ENCODE assay signal across 1 cellular context in the genomic region with DNA sequence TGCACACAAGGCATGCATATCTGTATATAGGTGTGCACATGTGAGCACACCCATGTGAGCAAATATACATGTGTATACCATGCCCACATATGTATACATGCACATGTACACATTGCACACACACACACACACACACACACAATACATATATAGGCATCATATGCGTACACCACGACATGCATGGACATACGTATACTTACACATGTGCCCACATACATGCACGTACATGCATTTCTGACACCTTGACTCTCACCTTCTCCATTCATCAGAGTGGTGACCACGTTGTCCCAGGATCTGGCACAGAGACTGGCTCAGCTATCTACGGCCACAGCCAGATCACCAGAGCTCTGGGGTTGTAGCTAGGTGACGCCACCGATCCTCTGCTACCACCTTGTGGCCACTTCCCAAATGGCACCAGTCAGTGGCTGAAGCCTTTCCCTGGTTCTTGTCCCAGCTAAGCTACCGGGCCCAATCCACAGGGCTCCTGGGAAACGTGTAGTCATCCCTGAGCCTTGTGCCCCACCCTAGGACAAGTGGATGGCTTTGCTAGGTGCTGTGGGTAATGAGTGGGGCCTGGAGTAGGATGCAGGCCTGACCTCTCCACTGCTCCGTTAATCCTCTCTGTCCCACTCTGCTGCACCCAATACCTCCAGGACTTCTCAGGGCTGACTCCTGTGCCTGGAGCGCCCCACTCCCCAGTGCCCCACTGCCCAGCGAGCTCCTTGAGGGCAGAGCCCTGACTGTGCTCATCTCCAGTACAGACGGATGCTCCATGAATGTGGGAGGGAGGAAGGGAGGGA.
TF ChIP-seq lines count a peak whose summit lies in the region.

No MANE protein-coding gene starts in this region.

TF ChIP-seq in HepG2, 621 proteins besides CTCF, POLR2A, EP300 and RAD21 (continued from another document and continues in another):
- TF ChIP-seq POLR2AphosphoS5 (IDR thresholded peaks at IDR 0.05; ENCODE audit: low read depth, low read length) (no peak), ARNTL (CRISPR knock-in tag; IDR thresholded peaks at IDR 0.05) (no peak), KDM2A (CRISPR knock-in tag; IDR thresholded peaks at IDR 0.05; ENCODE audit: borderline replicate concordance, low read depth) (0 out of 2 replicates have a peak, but pooled peaks have one; percentile 60), ZC3H4 (CRISPR knock-in tag; IDR thresholded peaks at IDR 0.05; ENCODE audit: borderline replicate concordance) (no peak), FOSL2 (CRISPR knock-in tag; IDR thresholded peaks at IDR 0.05) (peak; percentile 45; the same call in 1 of the 2 replicates), ZNF350 (CRISPR knock-in tag; IDR thresholded peaks at IDR 0.05; ENCODE audit: borderline replicate concordance, low read depth) (peak; percentile 54; the same call in 1 of the 2 replicates), MED1 (CRISPR knock-in tag; IDR thresholded peaks at IDR 0.05) (no peak), PAF1 (CRISPR knock-in tag; IDR thresholded peaks at IDR 0.05) (no peak), POLR2G (IDR thresholded peaks at IDR 0.05; ENCODE audit: low read depth, low read length) (no peak), ZNF883 (CRISPR knock-in tag; IDR thresholded peaks at IDR 0.05; ENCODE audit: not compliant biosample characterization) (no peak), SIX1 (CRISPR knock-in tag; IDR thresholded peaks at IDR 0.05; ENCODE audit: borderline replicate concordance) (no peak), XRCC5 (optimal IDR thresholded peaks at IDR 0.05; ENCODE audit: low read length) (peak; percentile 39), ERF (CRISPR knock-in tag; IDR thresholded peaks at IDR 0.05) (peak; percentile 76), KAT8 (CRISPR knock-in tag; IDR thresholded peaks at IDR 0.05) (no peak), BCL6 (CRISPR knock-in tag; IDR thresholded peaks at IDR 0.05) (0 out of 2 replicates have a peak, but pooled peaks have one; percentile 17), SALL1 (CRISPR knock-in tag; IDR thresholded peaks at IDR 0.05) (peak; percentile 51), MEF2D (CRISPR knock-in tag; IDR thresholded peaks at IDR 0.05) (no peak; the same call in 1 of the 2 replicates), PAX8 (CRISPR knock-in tag; IDR thresholded peaks at IDR 0.05; ENCODE audit: borderline replicate concordance) (no peak), SIN3A (IDR thresholded peaks at IDR 0.05; ENCODE audit: borderline replicate concordance, low read depth, low read length) (no peak), ZMYM3 (CRISPR knock-in tag; IDR thresholded peaks at IDR 0.05) (0 out of 2 replicates have a peak, but pooled peaks have one; percentile 15), GABPB1 (CRISPR knock-in tag; IDR thresholded peaks at IDR 0.05) (peak; percentile 26; the same call in 1 of the 2 replicates), DR1 (CRISPR knock-in tag; IDR thresholded peaks at IDR 0.05) (no peak), BORCS8-MEF2B (CRISPR knock-in tag; IDR thresholded peaks at IDR 0.05) (peak; percentile 10; the same call in 1 of the 2 replicates), CEBPB (IDR thresholded peaks at IDR 0.05; ENCODE audit: borderline replicate concordance, low read depth, low read length) (no peak), GATAD1 (CRISPR knock-in tag; IDR thresholded peaks at IDR 0.05) (0 out of 2 replicates have a peak, but pooled peaks have one; percentile 32), SP4 (CRISPR knock-in tag; IDR thresholded peaks at IDR 0.05) (peak; percentile 40; the same call in 1 of the 2 replicates), ZNF256 (CRISPR knock-in tag; conservative IDR thresholded peaks at IDR 0.05) (no peak), DNMT3B (CRISPR knock-in tag; conservative IDR thresholded peaks at IDR 0.05) (no peak), KLF16 (CRISPR knock-in tag; IDR thresholded peaks at IDR 0.05) (peak in 1 of 2 experiments; percentile 57; a peak in 1 of 4 replicates)
- TF ChIP-seq, protein P1, sequence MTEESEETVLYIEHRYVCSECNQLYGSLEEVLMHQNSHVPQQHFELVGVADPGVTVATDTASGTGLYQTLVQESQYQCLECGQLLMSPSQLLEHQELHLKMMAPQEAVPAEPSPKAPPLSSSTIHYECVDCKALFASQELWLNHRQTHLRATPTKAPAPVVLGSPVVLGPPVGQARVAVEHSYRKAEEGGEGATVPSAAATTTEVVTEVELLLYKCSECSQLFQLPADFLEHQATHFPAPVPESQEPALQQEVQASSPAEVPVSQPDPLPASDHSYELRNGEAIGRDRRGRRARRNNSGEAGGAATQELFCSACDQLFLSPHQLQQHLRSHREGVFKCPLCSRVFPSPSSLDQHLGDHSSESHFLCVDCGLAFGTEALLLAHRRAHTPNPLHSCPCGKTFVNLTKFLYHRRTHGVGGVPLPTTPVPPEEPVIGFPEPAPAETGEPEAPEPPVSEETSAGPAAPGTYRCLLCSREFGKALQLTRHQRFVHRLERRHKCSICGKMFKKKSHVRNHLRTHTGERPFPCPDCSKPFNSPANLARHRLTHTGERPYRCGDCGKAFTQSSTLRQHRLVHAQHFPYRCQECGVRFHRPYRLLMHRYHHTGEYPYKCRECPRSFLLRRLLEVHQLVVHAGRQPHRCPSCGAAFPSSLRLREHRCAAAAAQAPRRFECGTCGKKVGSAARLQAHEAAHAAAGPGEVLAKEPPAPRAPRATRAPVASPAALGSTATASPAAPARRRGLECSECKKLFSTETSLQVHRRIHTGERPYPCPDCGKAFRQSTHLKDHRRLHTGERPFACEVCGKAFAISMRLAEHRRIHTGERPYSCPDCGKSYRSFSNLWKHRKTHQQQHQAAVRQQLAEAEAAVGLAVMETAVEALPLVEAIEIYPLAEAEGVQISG (CRISPR knock-in tag; IDR thresholded peaks at IDR 0.05), result 0 out of 2 replicates have a peak, but pooled peaks have one; percentile 19
- TF ChIP-seq, protein P2, sequence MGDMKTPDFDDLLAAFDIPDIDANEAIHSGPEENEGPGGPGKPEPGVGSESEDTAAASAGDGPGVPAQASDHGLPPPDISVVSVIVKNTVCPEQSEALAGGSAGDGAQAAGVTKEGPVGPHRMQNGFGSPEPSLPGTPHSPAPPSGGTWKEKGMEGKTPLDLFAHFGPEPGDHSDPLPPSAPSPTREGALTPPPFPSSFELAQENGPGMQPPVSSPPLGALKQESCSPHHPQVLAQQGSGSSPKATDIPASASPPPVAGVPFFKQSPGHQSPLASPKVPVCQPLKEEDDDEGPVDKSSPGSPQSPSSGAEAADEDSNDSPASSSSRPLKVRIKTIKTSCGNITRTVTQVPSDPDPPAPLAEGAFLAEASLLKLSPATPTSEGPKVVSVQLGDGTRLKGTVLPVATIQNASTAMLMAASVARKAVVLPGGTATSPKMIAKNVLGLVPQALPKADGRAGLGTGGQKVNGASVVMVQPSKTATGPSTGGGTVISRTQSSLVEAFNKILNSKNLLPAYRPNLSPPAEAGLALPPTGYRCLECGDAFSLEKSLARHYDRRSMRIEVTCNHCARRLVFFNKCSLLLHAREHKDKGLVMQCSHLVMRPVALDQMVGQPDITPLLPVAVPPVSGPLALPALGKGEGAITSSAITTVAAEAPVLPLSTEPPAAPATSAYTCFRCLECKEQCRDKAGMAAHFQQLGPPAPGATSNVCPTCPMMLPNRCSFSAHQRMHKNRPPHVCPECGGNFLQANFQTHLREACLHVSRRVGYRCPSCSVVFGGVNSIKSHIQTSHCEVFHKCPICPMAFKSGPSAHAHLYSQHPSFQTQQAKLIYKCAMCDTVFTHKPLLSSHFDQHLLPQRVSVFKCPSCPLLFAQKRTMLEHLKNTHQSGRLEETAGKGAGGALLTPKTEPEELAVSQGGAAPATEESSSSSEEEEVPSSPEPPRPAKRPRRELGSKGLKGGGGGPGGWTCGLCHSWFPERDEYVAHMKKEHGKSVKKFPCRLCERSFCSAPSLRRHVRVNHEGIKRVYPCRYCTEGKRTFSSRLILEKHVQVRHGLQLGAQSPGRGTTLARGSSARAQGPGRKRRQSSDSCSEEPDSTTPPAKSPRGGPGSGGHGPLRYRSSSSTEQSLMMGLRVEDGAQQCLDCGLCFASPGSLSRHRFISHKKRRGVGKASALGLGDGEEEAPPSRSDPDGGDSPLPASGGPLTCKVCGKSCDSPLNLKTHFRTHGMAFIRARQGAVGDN (CRISPR knock-in tag; IDR thresholded peaks at IDR 0.05), result peak; percentile 8; the same call in 1 of the 2 replicates
- TF ChIP-seq, protein P3, sequence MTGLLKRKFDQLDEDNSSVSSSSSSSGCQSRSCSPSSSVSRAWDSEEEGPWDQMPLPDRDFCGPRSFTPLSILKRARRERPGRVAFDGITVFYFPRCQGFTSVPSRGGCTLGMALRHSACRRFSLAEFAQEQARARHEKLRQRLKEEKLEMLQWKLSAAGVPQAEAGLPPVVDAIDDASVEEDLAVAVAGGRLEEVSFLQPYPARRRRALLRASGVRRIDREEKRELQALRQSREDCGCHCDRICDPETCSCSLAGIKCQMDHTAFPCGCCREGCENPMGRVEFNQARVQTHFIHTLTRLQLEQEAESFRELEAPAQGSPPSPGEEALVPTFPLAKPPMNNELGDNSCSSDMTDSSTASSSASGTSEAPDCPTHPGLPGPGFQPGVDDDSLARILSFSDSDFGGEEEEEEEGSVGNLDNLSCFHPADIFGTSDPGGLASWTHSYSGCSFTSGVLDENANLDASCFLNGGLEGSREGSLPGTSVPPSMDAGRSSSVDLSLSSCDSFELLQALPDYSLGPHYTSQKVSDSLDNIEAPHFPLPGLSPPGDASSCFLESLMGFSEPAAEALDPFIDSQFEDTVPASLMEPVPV (CRISPR knock-in tag; IDR thresholded peaks at IDR 0.05), result no peak
- TF ChIP-seq, protein P4, sequence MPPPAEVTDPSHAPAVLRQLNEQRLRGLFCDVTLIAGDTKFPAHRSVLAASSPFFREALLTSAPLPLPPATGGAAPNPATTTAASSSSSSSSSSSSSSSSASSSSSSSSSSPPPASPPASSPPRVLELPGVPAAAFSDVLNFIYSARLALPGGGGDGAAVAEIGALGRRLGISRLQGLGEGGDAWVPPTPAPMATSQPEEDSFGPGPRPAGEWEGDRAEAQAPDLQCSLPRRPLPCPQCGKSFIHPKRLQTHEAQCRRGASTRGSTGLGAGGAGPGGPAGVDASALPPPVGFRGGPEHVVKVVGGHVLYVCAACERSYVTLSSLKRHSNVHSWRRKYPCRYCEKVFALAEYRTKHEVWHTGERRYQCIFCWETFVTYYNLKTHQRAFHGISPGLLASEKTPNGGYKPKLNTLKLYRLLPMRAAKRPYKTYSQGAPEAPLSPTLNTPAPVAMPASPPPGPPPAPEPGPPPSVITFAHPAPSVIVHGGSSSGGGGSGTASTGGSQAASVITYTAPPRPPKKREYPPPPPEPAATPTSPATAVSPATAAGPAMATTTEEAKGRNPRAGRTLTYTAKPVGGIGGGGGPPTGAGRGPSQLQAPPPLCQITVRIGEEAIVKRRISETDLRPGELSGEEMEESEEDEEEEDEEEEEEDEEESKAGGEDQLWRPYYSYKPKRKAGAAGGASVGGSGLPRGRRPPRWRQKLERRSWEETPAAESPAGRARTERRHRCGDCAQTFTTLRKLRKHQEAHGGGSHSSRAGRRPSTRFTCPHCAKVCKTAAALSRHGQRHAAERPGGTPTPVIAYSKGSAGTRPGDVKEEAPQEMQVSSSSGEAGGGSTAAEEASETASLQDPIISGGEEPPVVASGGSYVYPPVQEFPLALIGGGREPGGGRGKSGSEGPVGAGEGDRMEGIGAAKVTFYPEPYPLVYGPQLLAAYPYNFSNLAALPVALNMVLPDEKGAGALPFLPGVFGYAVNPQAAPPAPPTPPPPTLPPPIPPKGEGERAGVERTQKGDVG (CRISPR knock-in tag; IDR thresholded peaks at IDR 0.05; ENCODE audit: borderline replicate concordance), result 0 out of 2 replicates have a peak, but pooled peaks have one; percentile 38
- TF ChIP-seq, protein P5, sequence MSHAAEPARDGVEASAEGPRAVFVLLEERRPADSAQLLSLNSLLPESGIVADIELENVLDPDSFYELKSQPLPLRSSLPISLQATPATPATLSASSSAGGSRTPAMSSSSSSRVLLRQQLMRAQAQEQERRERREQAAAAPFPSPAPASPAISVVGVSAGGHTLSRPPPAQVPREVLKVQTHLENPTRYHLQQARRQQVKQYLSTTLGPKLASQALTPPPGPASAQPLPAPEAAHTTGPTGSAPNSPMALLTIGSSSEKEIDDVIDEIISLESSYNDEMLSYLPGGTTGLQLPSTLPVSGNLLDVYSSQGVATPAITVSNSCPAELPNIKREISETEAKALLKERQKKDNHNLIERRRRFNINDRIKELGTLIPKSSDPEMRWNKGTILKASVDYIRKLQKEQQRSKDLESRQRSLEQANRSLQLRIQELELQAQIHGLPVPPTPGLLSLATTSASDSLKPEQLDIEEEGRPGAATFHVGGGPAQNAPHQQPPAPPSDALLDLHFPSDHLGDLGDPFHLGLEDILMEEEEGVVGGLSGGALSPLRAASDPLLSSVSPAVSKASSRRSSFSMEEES (CRISPR knock-in tag; IDR thresholded peaks at IDR 0.05), result no peak
- TF ChIP-seq, protein P6, sequence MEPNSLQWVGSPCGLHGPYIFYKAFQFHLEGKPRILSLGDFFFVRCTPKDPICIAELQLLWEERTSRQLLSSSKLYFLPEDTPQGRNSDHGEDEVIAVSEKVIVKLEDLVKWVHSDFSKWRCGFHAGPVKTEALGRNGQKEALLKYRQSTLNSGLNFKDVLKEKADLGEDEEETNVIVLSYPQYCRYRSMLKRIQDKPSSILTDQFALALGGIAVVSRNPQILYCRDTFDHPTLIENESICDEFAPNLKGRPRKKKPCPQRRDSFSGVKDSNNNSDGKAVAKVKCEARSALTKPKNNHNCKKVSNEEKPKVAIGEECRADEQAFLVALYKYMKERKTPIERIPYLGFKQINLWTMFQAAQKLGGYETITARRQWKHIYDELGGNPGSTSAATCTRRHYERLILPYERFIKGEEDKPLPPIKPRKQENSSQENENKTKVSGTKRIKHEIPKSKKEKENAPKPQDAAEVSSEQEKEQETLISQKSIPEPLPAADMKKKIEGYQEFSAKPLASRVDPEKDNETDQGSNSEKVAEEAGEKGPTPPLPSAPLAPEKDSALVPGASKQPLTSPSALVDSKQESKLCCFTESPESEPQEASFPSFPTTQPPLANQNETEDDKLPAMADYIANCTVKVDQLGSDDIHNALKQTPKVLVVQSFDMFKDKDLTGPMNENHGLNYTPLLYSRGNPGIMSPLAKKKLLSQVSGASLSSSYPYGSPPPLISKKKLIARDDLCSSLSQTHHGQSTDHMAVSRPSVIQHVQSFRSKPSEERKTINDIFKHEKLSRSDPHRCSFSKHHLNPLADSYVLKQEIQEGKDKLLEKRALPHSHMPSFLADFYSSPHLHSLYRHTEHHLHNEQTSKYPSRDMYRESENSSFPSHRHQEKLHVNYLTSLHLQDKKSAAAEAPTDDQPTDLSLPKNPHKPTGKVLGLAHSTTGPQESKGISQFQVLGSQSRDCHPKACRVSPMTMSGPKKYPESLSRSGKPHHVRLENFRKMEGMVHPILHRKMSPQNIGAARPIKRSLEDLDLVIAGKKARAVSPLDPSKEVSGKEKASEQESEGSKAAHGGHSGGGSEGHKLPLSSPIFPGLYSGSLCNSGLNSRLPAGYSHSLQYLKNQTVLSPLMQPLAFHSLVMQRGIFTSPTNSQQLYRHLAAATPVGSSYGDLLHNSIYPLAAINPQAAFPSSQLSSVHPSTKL (CRISPR knock-in tag; IDR thresholded peaks at IDR 0.05), result 0 out of 2 replicates have a peak, but pooled peaks have one; percentile 20
- TF ChIP-seq, protein P7, sequence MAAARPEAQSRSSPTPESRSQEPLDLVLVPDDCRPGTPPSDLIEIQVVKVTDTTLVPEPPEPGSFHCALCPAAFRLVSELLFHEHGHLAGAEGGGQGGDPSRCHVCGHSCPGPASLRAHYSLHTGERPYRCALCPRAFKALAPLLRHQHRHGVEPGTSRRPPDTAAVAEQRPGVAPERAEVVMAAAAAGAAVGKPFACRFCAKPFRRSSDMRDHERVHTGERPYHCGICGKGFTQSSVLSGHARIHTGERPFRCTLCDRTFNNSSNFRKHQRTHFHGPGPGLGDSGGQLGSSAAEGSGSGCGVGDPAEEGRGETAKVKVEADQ (CRISPR knock-in tag; IDR thresholded peaks at IDR 0.05; ENCODE audit: borderline replicate concordance), result no peak
